ENCODE assay signal across 20 cellular contexts in genomic region chr4:17332483-17332882, GRCh38.
A peak's percentile ranks its signal among the peaks of the same experiment; 100 is the strongest.
DNase-seq lines count a peak whose midpoint lies in the region; TF ChIP-seq lines count a peak whose summit lies in the region.
"Had no signal": no experiment of that assay in that cellular context is flagged by ENCODE, and none has a peak within 500 bp of the region (broad histone marks: within the 10 kb centered on the region; RNA-seq: fewer than 3 reads in every experiment).

No MANE protein-coding gene starts in this region.

- POLR2A ChIA-PET in AG04450 (lab: Yijun Ruan, JAX), result interaction anchor here (0.6 kb wide), 1 partner anchor 541 kb away, joined by 5 read pairs; no protein-coding TSS in a partner anchor

- no peaks in the 10 kb centered on the region for H3K36me3 ChIP-seq in tibial artery

- no peaks in the 10 kb centered on the region for H3K4me1 ChIP-seq in tibial artery

- TF ChIP-seq CTCF in AG04450 (IDR thresholded peaks at IDR 0.05; ENCODE audit: low read depth, low read length) (peak; percentile 17; the same call in 1 of the 2 replicates), fibroblast of villous mesenchyme (IDR thresholded peaks at IDR 0.05; ENCODE audit: insufficient read depth, low read depth, low read length) (peak; percentile 14), tibial artery (IDR thresholded peaks at IDR 0.05) (no peak)

- DNase-seq in AG04450 (ENCODE audit: low read depth, low spot score) (no peak), M059J (ENCODE audit: low read depth) (peak; percentile 25), dermis blood vessel endothelial cell (peak; percentile 30), fibroblast of villous mesenchyme (ENCODE audit: low read depth) (no peak), NCI-H510A treated with DMSO at 0.1 percent for 48 hours (lab: John Stamatoyannopoulos, UW) (no peak), tibial artery (no peak), DMS 273 treated with DMSO at 0.1 percent for 48 hours (lab: John Stamatoyannopoulos, UW) (no peak)
- DNase-seq in activated CD8-positive, alpha-beta memory T cell treated with anti-CD3 and anti-CD28 coated beads, Interleukin-2, amount 50 U/mL, for 48 hours, result no peak
- DNase-seq: AML-193; C1 segment of cervical spinal cord; CD4-positive, alpha-beta memory T cell; COR-L47; Kasumi-1; NCI-H1105 treated with DMSO at 0.1 percent for 48 hours; NCI-H2029 treated with DMSO at 0.1 percent for 48 hours; NCI-H446 treated with DMSO at 0.1 percent for 48 hours; NCI-H526 treated with DMSO at 0.1 percent for 48 hours; SHP77 treated with DMSO at 0.1 percent for 48 hours had no signal

- H3K9me3 ChIP-seq in AG04450 (ENCODE audit: control insufficient read depth, insufficient read depth, low read length) (no peaks in the 10 kb centered on the region), tibial artery (no peaks in the 10 kb centered on the region)

- H3K27me3 ChIP-seq in AG04450 (ENCODE audit: control insufficient read depth, insufficient read depth, low read length) (no peaks in the 10 kb centered on the region), tibial artery (no peaks in the 10 kb centered on the region)

- CTCF ChIA-PET in AG04450 (lab: Charles Lee), result interaction anchor here (0.6 to 1.2 kb wide), 5 partner anchors 115 to 1041 kb away, joined by 3 to 9 read pairs (median 3); no protein-coding TSS in a partner anchor

- intact Hi-C loops in tibial artery (cut with DNase I; ENCODE audit: low total_unique reads), result no loop called here

- H3K4me3 ChIP-seq in AG04450 (ENCODE audit: low read depth, low read length), result no peak overlapping the region
- no peak overlapping the region for H3K4me3 ChIP-seq in fibroblast of villous mesenchyme (ENCODE audit: low read depth, low read length)
- H3K4me3 ChIP-seq in tibial artery, result no peak overlapping the region
- H3K4me3 ChIP-seq: K562 had no signal

- H3K27ac ChIP-seq in AG04450 (ENCODE audit: low read depth, low read length) (no peak overlapping the region), tibial artery (no peak overlapping the region)
- H3K27ac ChIP-seq: RWPE1 had no signal

Comparison
In these comparisons a context has a peak if more than half of its experiments do, and no peak if none do; other contexts are left out.
1. DNase-seq: peak in M059J (single experiment) and dermis blood vessel endothelial cell (single experiment); none in AG04450 (single experiment), fibroblast of villous mesenchyme (single experiment), NCI-H510A treated with DMSO at 0.1 percent for 48 hours (single experiment), tibial artery (0 of 2), DMS 273 treated with DMSO at 0.1 percent for 48 hours (single experiment) and activated CD8-positive, alpha-beta memory T cell treated with anti-CD3 and anti-CD28 coated beads, Interleukin-2, amount 50 U/mL, for 48 hours (single experiment).
2. CTCF ChIP-seq: peak in AG04450 (single experiment) and fibroblast of villous mesenchyme (single experiment); none in tibial artery (0 of 2).